ENCODE assay signal across 2 cellular contexts in the genomic region with DNA sequence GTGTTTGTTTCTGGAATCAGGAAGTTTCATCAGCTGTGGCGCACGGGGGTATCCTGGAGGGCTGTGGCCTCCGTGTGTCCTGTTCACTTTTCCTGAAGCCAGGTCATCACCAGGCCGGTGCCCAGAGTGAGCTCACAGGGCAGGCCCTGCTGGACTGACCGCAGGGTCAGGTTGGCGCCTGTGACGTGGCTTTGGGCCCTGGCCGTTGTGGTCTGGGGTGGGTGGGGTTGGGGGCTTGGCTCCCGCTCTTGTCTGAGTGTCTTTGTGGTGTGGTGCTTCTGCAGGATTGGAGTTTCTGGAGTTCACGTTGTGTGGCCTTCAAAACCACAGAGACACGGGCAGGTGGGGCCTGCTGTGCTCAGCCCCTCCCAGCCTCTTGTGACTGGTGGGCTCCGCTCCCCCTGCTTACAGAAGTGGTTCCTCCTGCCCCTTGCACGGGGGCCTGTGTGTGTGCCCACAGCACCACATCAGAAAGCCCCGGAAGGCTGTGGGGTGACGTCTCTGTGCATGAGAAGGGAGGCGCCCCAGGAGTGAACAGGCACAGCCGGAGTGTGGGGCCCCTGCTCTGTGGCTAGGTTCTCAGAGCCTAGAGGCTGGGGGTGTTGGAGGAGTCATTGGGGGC.
TF ChIP-seq lines count a peak whose summit lies in the region.

No MANE protein-coding gene starts in this region.

TF ChIP-seq in HEK293, 187 proteins besides CTCF, POLR2A, EP300 and RAD21 (continued from another document):
- TF ChIP-seq, protein P1, sequence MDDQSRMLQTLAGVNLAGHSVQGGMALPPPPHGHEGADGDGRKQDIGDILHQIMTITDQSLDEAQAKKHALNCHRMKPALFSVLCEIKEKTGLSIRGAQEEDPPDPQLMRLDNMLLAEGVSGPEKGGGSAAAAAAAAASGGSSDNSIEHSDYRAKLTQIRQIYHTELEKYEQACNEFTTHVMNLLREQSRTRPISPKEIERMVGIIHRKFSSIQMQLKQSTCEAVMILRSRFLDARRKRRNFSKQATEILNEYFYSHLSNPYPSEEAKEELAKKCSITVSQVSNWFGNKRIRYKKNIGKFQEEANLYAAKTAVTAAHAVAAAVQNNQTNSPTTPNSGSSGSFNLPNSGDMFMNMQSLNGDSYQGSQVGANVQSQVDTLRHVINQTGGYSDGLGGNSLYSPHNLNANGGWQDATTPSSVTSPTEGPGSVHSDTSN (CRISPR knock-in tag; IDR thresholded peaks at IDR 0.05): no peak
- TF ChIP-seq GLIS2 (tag by site-specific recombination; IDR thresholded peaks at IDR 0.05) (0 out of 2 replicates have a peak, but pooled peaks have one; percentile 12), PRDM2 (tag by site-specific recombination; IDR thresholded peaks at IDR 0.05; ENCODE audit: borderline replicate concordance) (no peak)

TF ChIP-seq in endothelial cell of umbilical vein, 7 proteins besides CTCF, POLR2A, EP300 and RAD21 (continued from another document):
- TF ChIP-seq MAX (IDR thresholded peaks at IDR 0.05; ENCODE audit: insufficient read depth, insufficient read length) (no peak), JUN (IDR thresholded peaks at IDR 0.05; ENCODE audit: borderline replicate concordance, insufficient read depth, insufficient read length, low read depth) (no peak), POLR2AphosphoS5 (IDR thresholded peaks at IDR 0.05; ENCODE audit: insufficient read depth, low read depth, low read length) (peak; percentile 71), EZH2 (IDR thresholded peaks at IDR 0.05; ENCODE audit: borderline replicate concordance, low read depth, low read length, severe bottlenecking) (no peak)
